In the genomic region with DNA sequence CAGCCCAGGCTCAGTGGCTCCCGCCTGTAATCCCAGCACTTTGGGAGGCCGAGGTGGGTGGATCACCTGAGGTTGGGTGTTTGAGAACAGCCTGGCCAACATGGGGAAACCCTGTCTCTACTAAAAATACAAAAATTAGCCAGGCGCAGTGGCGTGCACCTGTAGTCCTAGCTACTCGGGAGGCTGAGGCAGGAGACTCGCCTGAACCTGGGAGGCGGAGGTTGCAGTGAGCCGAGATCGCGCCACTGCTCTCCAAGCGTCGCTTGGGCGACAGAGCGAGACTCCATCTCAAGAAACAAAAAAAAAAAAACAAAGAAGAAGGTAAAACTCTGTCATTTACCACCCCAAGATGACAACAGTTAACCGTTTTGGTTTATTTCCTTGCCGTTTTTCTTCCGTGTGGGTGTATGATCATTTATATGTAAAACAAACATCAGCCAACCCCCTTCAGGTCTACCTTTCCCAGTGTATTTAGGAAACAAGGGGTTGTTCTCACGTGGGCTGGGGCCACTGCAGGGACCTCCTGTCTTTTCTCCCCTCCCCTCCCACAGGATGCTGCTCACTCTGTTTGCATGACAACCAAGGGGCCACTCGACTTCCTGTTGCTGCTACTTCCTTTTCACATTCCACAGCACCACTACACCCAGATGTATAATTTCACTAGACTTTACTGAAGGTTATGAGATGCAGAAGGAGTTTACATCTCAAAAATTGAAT, we compare ENCODE assay signal across 9 cellular contexts. TPM values are rescaled to one million over a fixed set of nuclear protein-coding genes. Genes with fewer than 3 reads are reported as not detected.
DNase-seq lines count a peak whose midpoint lies in the region; ATAC-seq and TF ChIP-seq lines count a peak whose summit lies in the region.
"Had no signal": no experiment of that assay in that cellular context is flagged by ENCODE, and none has a peak within 500 bp of the region (broad histone marks: within the 10 kb centered on the region; RNA-seq: fewer than 3 reads in every experiment).

No MANE protein-coding gene starts in this region.

- intact Hi-C loops in PC-3 (cut with micrococcal nuclease), result no loop called here
- intact Hi-C loops in ascending aorta (cut with DNase I), result no loop called here

- H3K27me3 ChIP-seq in PC-3 (ENCODE audit: low read length) (no peaks in the 10 kb centered on the region), ascending aorta (no peaks in the 10 kb centered on the region)

- no peaks in the 10 kb centered on the region for H3F3A ChIP-seq in PC-3 (ENCODE audit: low read length, unreplicated experiment)

- CTCF ChIA-PET in PC-3 (lab: Charles Lee), result interaction anchor here (0.6 kb wide), 1 partner anchor 43 kb away, joined by 3 read pairs; no protein-coding TSS in a partner anchor

- no peak overlapping the region for H2AFZ ChIP-seq in PC-3 (ENCODE audit: low read length)

- BruUV-seq in PC-3 (replicated peaks; lab: Mats Ljungman, UMichigan), result no TSS peak

- POLR2A ChIA-PET in PC-3 (lab: Charles Lee; ENCODE audit: unreplicated experiment), result no interaction called here

- no peaks in the 10 kb centered on the region for H3K79me2 ChIP-seq in PC-3 (ENCODE audit: low read length)

- H3K27ac ChIP-seq in PC-3 (ENCODE audit: low read length) (no peak overlapping the region), ascending aorta (no peak overlapping the region)

- H4K20me1 ChIP-seq in PC-3 (ENCODE audit: low read length), result no peaks in the 10 kb centered on the region

- no peak overlapping the region for H3K4me2 ChIP-seq in PC-3 (ENCODE audit: low read length)

- no peaks in the 10 kb centered on the region for H3K4me1 ChIP-seq in PC-3 (ENCODE audit: insufficient read depth, low read length)
- H3K4me1 ChIP-seq in ascending aorta, result no peaks in the 10 kb centered on the region

- no peak for DNase-seq in PC-3
- peak; percentile 69 for DNase-seq in activated naive CD4-positive, alpha-beta T cell treated with Interleukin-2 at 50 U/mL for 16 hours
- DNase-seq in stimulated activated CD4-positive, alpha-beta T cell treated with anti-CD3 and anti-CD28 coated beads, Interleukin-12 subunit alpha, Interleukin-12 subunit beta, amount 100 ng/mL, for 4 hours, result peak; percentile 54
- no peak for DNase-seq in ascending aorta (ENCODE audit: low spot score in 2 of 2)
- DNase-seq in cerebellar cortex (ENCODE audit: low spot score), result no peak
- no peak for DNase-seq in pons (ENCODE audit: low spot score)

- no peaks in the 10 kb centered on the region for H3K36me3 ChIP-seq in PC-3 (ENCODE audit: low read depth, low read length)
- H3K36me3 ChIP-seq in ascending aorta, result no peaks in the 10 kb centered on the region

- no peak overlapping the region for H3K9ac ChIP-seq in PC-3 (ENCODE audit: low read length)

- H3K9me2 ChIP-seq in PC-3 (replicated peaks; ENCODE audit: low read length), result no peaks in the 10 kb centered on the region

- H3K4me3 ChIP-seq in PC-3 (ENCODE audit: low read length), result no peak overlapping the region
- H3K4me3 ChIP-seq in ascending aorta, result no peak overlapping the region
- H3K4me3 ChIP-seq: lung had no signal

- peak; percentile 45 for ATAC-seq in GM18499 (IDR thresholded peaks at IDR 0.05; ENCODE audit: insufficient read depth, unreplicated experiment)
- ATAC-seq in HG02759 (IDR thresholded peaks at IDR 0.05; ENCODE audit: unreplicated experiment), result peak; percentile 83
- ATAC-seq in PC-3, result peak; percentile 50; the same call in 1 of the 2 replicates

- H3K9me3 ChIP-seq in PC-3 (ENCODE audit: low read length), result no peaks in the 10 kb centered on the region
- no peaks in the 10 kb centered on the region for H3K9me3 ChIP-seq in ascending aorta

- no peak for TF ChIP-seq CTCF in PC-3 (conservative IDR thresholded peaks at IDR 0.05; ENCODE audit: low read depth, low read length)
- TF ChIP-seq CTCF in ascending aorta (IDR thresholded peaks at IDR 0.05), result no peak

RNA-seq across cellular contexts. Expression of a gene that starts 13.6 kb away (rescaled TPM):
- total RNA-seq in PC-3 (2014; rRNA removed) (3.6 and 4.1 TPM in 2 replicates), ascending aorta (not detected)

RNA-seq across cellular contexts. Expression of a gene that starts 54.8 kb away (rescaled TPM):
- total RNA-seq in PC-3 (2014; rRNA removed) (37.8 and 46.9 TPM in 2 replicates), ascending aorta (38.0 TPM)

Comparison
In these comparisons a context has a peak if more than half of its experiments do, and no peak if none do; other contexts are left out.
1. DNase-seq: peak in activated naive CD4-positive, alpha-beta T cell treated with Interleukin-2 at 50 U/mL for 16 hours (single experiment) and stimulated activated CD4-positive, alpha-beta T cell treated with anti-CD3 and anti-CD28 coated beads, Interleukin-12 subunit alpha, Interleukin-12 subunit beta, amount 100 ng/mL, for 4 hours (single experiment); none in PC-3 (single experiment), ascending aorta (0 of 2), cerebellar cortex (single experiment) and pons (single experiment).
2. Peak in every context shown above with its lines, with median percentiles within 50 percentile points of each other: ATAC-seq.